24 cellular contexts compared by ENCODE assay signal in genomic region chr6:61711849-61712248, GRCh38.
DNase-seq lines count a peak whose midpoint lies in the region; ATAC-seq and TF ChIP-seq lines count a peak whose summit lies in the region.
"Had no signal": no experiment of that assay in that cellular context is flagged by ENCODE, and none has a peak within 500 bp of the region (broad histone marks: within the 10 kb centered on the region; RNA-seq: fewer than 3 reads in every experiment).

No MANE protein-coding gene starts in this region.

- CTCF ChIA-PET in WTC11 (lab: Charles Lee), result interaction anchor here (0.7 to 1.0 kb wide), 3 partner anchors 98 to 572 kb away, joined by 3 read pairs; no protein-coding TSS in a partner anchor
- CTCF ChIA-PET in OCI-LY7 (lab: Charles Lee; ENCODE audit: unreplicated experiment), result no interaction called here
- CTCF ChIA-PET in GM10248 (lab: Yijun Ruan, JAX), result interaction anchor here (1.3 kb wide), 1 partner anchor 20 kb away, joined by 3 read pairs; no protein-coding TSS in a partner anchor

- H3K9me3 ChIP-seq in OCI-LY7 (ENCODE audit: low read length), result no peaks in the 10 kb centered on the region
- H3K9me3 ChIP-seq: BE2C, Caco-2, thoracic aorta had no signal

- no peak overlapping the region for H3K27ac Mint-ChIP-seq in WTC11
- no peak overlapping the region for H3K27ac Mint-ChIP-seq in nephron progenitor cell
- H3K27ac Mint-ChIP-seq: activated T-cell treated with anti-CD3 and anti-CD28 coated beads, Interleukin-2, amount 50 U/mL, for 72 hours; mesothelial cell of epicardium; natural killer cell treated with Interleukin-12 subunit alpha and Interleukin-12 subunit beta and Interleukin-15 and Interleukin-18, amount 100 ng/mL, for 72 hours; stimulated activated memory B cell treated with anti-CD40 and anti-IgM and Interleukin-4, amounts not matched to agents 10 μg/mL and 1 μg/mL and 100 μg/mL, for 72 hours had no signal

- H4K20me1 ChIP-seq in OCI-LY7 (ENCODE audit: insufficient read depth, low read length), result no peaks in the 10 kb centered on the region

- no peak overlapping the region for H3K4me2 ChIP-seq in OCI-LY7 (ENCODE audit: low read length)

- POLR2A ChIA-PET in WTC11 (lab: Charles Lee) (no interaction called here), OCI-LY7 (lab: Charles Lee) (interaction anchor here (0.6 kb wide), 2 partner anchors 649 to 1385 kb away, joined by 3 read pairs; no protein-coding TSS in a partner anchor), GM10248 (lab: Yijun Ruan, JAX) (no interaction called here)

- H3K4me3 Mint-ChIP-seq in WTC11 (no peak overlapping the region), nephron progenitor cell (no peak overlapping the region)
- H3K4me3 Mint-ChIP-seq: activated T-cell treated with anti-CD3 and anti-CD28 coated beads, Interleukin-2, amount 50 U/mL, for 72 hours; mesothelial cell of epicardium; natural killer cell treated with Interleukin-12 subunit alpha and Interleukin-12 subunit beta and Interleukin-15 and Interleukin-18, amount 100 ng/mL, for 72 hours; stimulated activated memory B cell treated with anti-CD40 and anti-IgM and Interleukin-4, amounts not matched to agents 10 μg/mL and 1 μg/mL and 100 μg/mL, for 72 hours had no signal

- no peak for TF ChIP-seq CTCF in WTC11 (IDR thresholded peaks at IDR 0.05)
- TF ChIP-seq CTCF in nephron progenitor cell (IDR thresholded peaks at IDR 0.05), result no peak
- no peak for TF ChIP-seq CTCF in OCI-LY7 (conservative IDR thresholded peaks at IDR 0.05; ENCODE audit: low read length)
- no peak for TF ChIP-seq CTCF in GM10248 (IDR thresholded peaks at IDR 0.05; ENCODE audit: control extremely low read depth, extremely low read depth, low read depth, missing control alignments)

- H3K36me3 Mint-ChIP-seq in WTC11, result no peaks in the 10 kb centered on the region
- H3K36me3 Mint-ChIP-seq in nephron progenitor cell (ENCODE audit: low read depth), result no peaks in the 10 kb centered on the region
- H3K36me3 Mint-ChIP-seq: mesothelial cell of epicardium had no signal

- peaks cover 24% of the 10 kb centered on the region for H3K9me3 Mint-ChIP-seq in WTC11
- no peaks in the 10 kb centered on the region for H3K9me3 Mint-ChIP-seq in nephron progenitor cell
- H3K9me3 Mint-ChIP-seq: mesothelial cell of epicardium; stimulated activated memory B cell treated with anti-CD40 and anti-IgM and Interleukin-4, amounts not matched to agents 10 μg/mL and 1 μg/mL and 100 μg/mL, for 72 hours had no signal

- H3K4me1 Mint-ChIP-seq in WTC11 (no peaks in the 10 kb centered on the region), nephron progenitor cell (no peaks in the 10 kb centered on the region)
- H3K4me1 Mint-ChIP-seq: mesothelial cell of epicardium; stimulated activated memory B cell treated with anti-CD40 and anti-IgM and Interleukin-4, amounts not matched to agents 10 μg/mL and 1 μg/mL and 100 μg/mL, for 72 hours had no signal

- no peaks in the 10 kb centered on the region for H3K36me3 ChIP-seq in OCI-LY7 (ENCODE audit: insufficient read depth, low read length)
- H3K36me3 ChIP-seq: BE2C, thoracic aorta had no signal

- H3K27me3 Mint-ChIP-seq in WTC11 (ENCODE audit: low read depth) (no peaks in the 10 kb centered on the region; the same call in 1 of the 2 replicates), nephron progenitor cell (ENCODE audit: low read depth, poor library complexity) (no peaks in the 10 kb centered on the region)
- H3K27me3 Mint-ChIP-seq: natural killer cell treated with Interleukin-12 subunit alpha and Interleukin-12 subunit beta and Interleukin-15 and Interleukin-18, amount 100 ng/mL, for 72 hours; stimulated activated memory B cell treated with anti-CD40 and anti-IgM and Interleukin-4, amounts not matched to agents 10 μg/mL and 1 μg/mL and 100 μg/mL, for 72 hours had no signal

- no TSS peak for BruUV-seq in OCI-LY7 (replicated peaks; lab: Mats Ljungman, UMichigan)

- no peaks in the 10 kb centered on the region for H3K9me2 ChIP-seq in OCI-LY7 (ENCODE audit: insufficient read depth, low read length)

- DNase-seq in DMS53 (lab: John Stamatoyannopoulos, UW) (peak; percentile 3), DMS53 treated with DMSO at 0.1 percent for 48 hours (lab: John Stamatoyannopoulos, UW; ENCODE audit: unreplicated experiment) (no peak), NCI-H460 (ENCODE audit: extremely low read depth, low read depth) (peak; percentile 0), WTC11 (ENCODE audit: low spot score) (no peak), nephron progenitor cell (peak; percentile 1), activated gamma-delta T cell treated with Interleukin-2 at 50 U/mL for 16 hours (no peak), OCI-LY7 (ENCODE audit: low spot score) (no peak), GM10248 (ENCODE audit: extremely low spot score) (no peak)
- DNase-seq: activated CD4-positive, alpha-beta T cell treated with anti-CD3 and anti-CD28 coated beads for 4 hours; activated naive CD4-positive, alpha-beta T cell treated with anti-CD3 and anti-CD28 coated beads, Interleukin-2, amount 50 U/mL, for 16 hours; activated T-cell treated with anti-CD3 and anti-CD28 coated beads, Interleukin-2, amount 50 U/mL, for 72 hours; anterior cingulate cortex; BE2C; Caco-2; caudate nucleus; erythroblast; foreskin melanocyte; left cardiac atrium; NCI-H1417 treated with DMSO at 0.1 percent for 48 hours; NK-92 treated with Interleukin-12 subunit alpha and Interleukin-12 subunit beta, amount 100 ng/mL, for 24 hours had no signal

- intact Hi-C loops in OCI-LY7 (cut with micrococcal nuclease; ENCODE audit: unreplicated experiment), result no loop called here

- ATAC-seq in WTC11, result peak; percentile 76
- ATAC-seq: activated T-cell treated with anti-CD3 and anti-CD28 coated beads, Interleukin-2, amount 50 U/mL, for 72 hours; left cardiac atrium; natural killer cell treated with Interleukin-12 subunit alpha and Interleukin-12 subunit beta and Interleukin-15 and Interleukin-18, amount 100 ng/mL, for 72 hours; stimulated activated memory B cell treated with anti-CD40 and anti-IgM and Interleukin-4, amounts not matched to agents 10 μg/mL and 1 μg/mL and 100 μg/mL, for 72 hours had no signal

- no peak overlapping the region for H2AFZ ChIP-seq in OCI-LY7 (ENCODE audit: low read length)

- no peaks in the 10 kb centered on the region for H3K79me2 ChIP-seq in OCI-LY7 (ENCODE audit: insufficient read depth, low read depth, low read length)

- no peaks in the 10 kb centered on the region for H3K4me1 ChIP-seq in OCI-LY7 (ENCODE audit: insufficient read depth, low read length, poor library complexity, severe bottlenecking)
- H3K4me1 ChIP-seq: BE2C, Caco-2 had no signal

- H3K27ac ChIP-seq in OCI-LY7 (ENCODE audit: low read depth, low read length, poor library complexity, severe bottlenecking), result no peak overlapping the region
- H3K27ac ChIP-seq: thoracic aorta had no signal

- H3K4me3 ChIP-seq in OCI-LY7 (ENCODE audit: low read depth, low read length, poor library complexity, severe bottlenecking), result no peak overlapping the region
- H3K4me3 ChIP-seq: thoracic aorta had no signal

TF ChIP-seq in WTC11, 78 proteins besides CTCF, POLR2A, EP300 and RAD21:
- TF ChIP-seq GRHL2 (CRISPR knock-in tag; IDR thresholded peaks at IDR 0.05; ENCODE audit: insufficient replicate concordance, severe bottlenecking) (no peak), NR3C1 (CRISPR knock-in tag; conservative IDR thresholded peaks at IDR 0.05; ENCODE audit: low read depth) (no peak), CREB1 (CRISPR knock-in tag; IDR thresholded peaks at IDR 0.05) (no peak), IRF2 (CRISPR knock-in tag; IDR thresholded peaks at IDR 0.05; ENCODE audit: borderline replicate concordance, low read depth) (no peak), IRF1 (CRISPR knock-in tag; IDR thresholded peaks at IDR 0.05) (no peak), JUN (CRISPR knock-in tag; IDR thresholded peaks at IDR 0.05) (no peak), ZNF219 (CRISPR knock-in tag; IDR thresholded peaks at IDR 0.05; ENCODE audit: borderline replicate concordance) (no peak)
- TF ChIP-seq, protein P1, sequence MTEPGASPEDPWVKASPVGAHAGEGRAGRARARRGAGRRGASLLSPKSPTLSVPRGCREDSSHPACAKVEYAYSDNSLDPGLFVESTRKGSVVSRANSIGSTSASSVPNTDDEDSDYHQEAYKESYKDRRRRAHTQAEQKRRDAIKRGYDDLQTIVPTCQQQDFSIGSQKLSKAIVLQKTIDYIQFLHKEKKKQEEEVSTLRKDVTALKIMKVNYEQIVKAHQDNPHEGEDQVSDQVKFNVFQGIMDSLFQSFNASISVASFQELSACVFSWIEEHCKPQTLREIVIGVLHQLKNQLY (CRISPR knock-in tag; IDR thresholded peaks at IDR 0.05), result no peak
- TF ChIP-seq, protein P2, sequence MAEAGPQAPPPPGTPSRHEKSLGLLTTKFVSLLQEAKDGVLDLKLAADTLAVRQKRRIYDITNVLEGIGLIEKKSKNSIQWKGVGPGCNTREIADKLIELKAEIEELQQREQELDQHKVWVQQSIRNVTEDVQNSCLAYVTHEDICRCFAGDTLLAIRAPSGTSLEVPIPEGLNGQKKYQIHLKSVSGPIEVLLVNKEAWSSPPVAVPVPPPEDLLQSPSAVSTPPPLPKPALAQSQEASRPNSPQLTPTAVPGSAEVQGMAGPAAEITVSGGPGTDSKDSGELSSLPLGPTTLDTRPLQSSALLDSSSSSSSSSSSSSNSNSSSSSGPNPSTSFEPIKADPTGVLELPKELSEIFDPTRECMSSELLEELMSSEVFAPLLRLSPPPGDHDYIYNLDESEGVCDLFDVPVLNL (CRISPR knock-in tag; IDR thresholded peaks at IDR 0.05; ENCODE audit: borderline replicate concordance, low read depth), result no peak
TF ChIP-seq in WTC11: peak in this region for 0.

Comparison
In these comparisons a context has a peak if more than half of its experiments do, and no peak if none do; other contexts are left out.
1. DNase-seq: peak in DMS53 (single experiment), NCI-H460 (single experiment) and nephron progenitor cell (single experiment); none in DMS53 treated with DMSO at 0.1 percent for 48 hours (single experiment), WTC11 (single experiment), activated gamma-delta T cell treated with Interleukin-2 at 50 U/mL for 16 hours (single experiment), OCI-LY7 (single experiment) and GM10248 (single experiment).